24 cellular contexts compared by ENCODE assay signal in genomic region chr2:180630756-180631155, GRCh38.
"Had no signal": no experiment of that assay in that cellular context is flagged by ENCODE, and none has a peak within 500 bp of the region (broad histone marks: within the 10 kb centered on the region; RNA-seq: fewer than 3 reads in every experiment).

No MANE protein-coding gene starts in this region.

- H2AFZ ChIP-seq: hepatocyte had no signal

- H3K4me2 ChIP-seq: hepatocyte had no signal

- H3K79me2 ChIP-seq: hepatocyte had no signal

- ATAC-seq: left cardiac atrium; left lobe of liver; lower lobe of right lung; naive thymus-derived CD8-positive, alpha-beta T cell; right cardiac atrium; stimulated activated effector memory CD8-positive, alpha-beta T cell treated with anti-CD3 and anti-CD28 coated beads, Interleukin-12 subunit alpha, Interleukin-12 subunit beta, amount 100 ng/mL, for 72 hours; upper lobe of right lung had no signal

- DNase-seq: islet precursor cell; left cardiac atrium; lower lobe of right lung; mammary epithelial cell; mesenchymal stem cell; naive thymus-derived CD8-positive, alpha-beta T cell; occipital lobe; ovary; retina; right cardiac atrium; sigmoid colon; small intestine; spleen; stimulated activated CD4-positive, alpha-beta T cell treated with anti-CD3 and anti-CD28 coated beads, Interleukin-4, amount 100 ng/mL, for 24 hours; stimulated activated naive CD4-positive, alpha-beta T cell; tibial artery; upper lobe of right lung had no signal

- H3K4me1 ChIP-seq: lower lobe of right lung, prostate gland, sigmoid colon, spleen, suprapubic skin, tibial artery, upper lobe of right lung had no signal

- H3K4me3 ChIP-seq: hepatocyte, lower lobe of right lung, ovary, prostate gland, sigmoid colon, spleen, suprapubic skin, thoracic aorta, tibial artery, upper lobe of right lung had no signal

- H3K27me3 ChIP-seq: hepatocyte, neutrophil, ovary, sigmoid colon, suprapubic skin, tibial artery, upper lobe of right lung had no signal

- H3K27ac ChIP-seq: hepatocyte, lower lobe of right lung, neutrophil, ovary, prostate gland, sigmoid colon, spleen, suprapubic skin, thoracic aorta, tibial artery, upper lobe of right lung had no signal

- H3K36me3 ChIP-seq: lower lobe of right lung, neutrophil, ovary, prostate gland, sigmoid colon, spleen, suprapubic skin, thoracic aorta, tibial artery, upper lobe of right lung had no signal

- H3K9me3 ChIP-seq: lower lobe of right lung, neutrophil, ovary, prostate gland, sigmoid colon, spleen, suprapubic skin, thoracic aorta, tibial artery, upper lobe of right lung had no signal
